In genomic region chr16:57156351-57156703, GRCh38 we compare ENCODE assay signal across 17 cellular contexts. TPM values are rescaled to one million over a fixed set of nuclear protein-coding genes. Genes with fewer than 3 reads are reported as not detected.
DNase-seq lines count a peak whose midpoint lies in the region; ATAC-seq and TF ChIP-seq lines count a peak whose summit lies in the region.
"Had no signal": no experiment of that assay in that cellular context is flagged by ENCODE, and none has a peak within 500 bp of the region (broad histone marks: within the 10 kb centered on the region; RNA-seq: fewer than 3 reads in every experiment).

No MANE protein-coding gene starts in this region.

- peaks cover 23% of the 10 kb centered on the region for H3K4me1 Mint-ChIP-seq in activated CD4-positive, alpha-beta T cell treated with anti-CD3 and anti-CD28 coated beads, Interleukin-2, amount 10 ng/mL, durations not matched to agents 24 days and 14 days
- peaks cover 23% of the 10 kb centered on the region for H3K4me1 Mint-ChIP-seq in activated CD4-positive, alpha-beta T cell treated with anti-CD3 and anti-CD28 coated beads for 36 hours
- peaks cover 20 to 50% (median 27%) of the 10 kb centered on the region in 3 donors for H3K4me1 Mint-ChIP-seq in T-cell
- peaks cover 17 to 60% (median 44%) of the 10 kb centered on the region in 7 donors for H3K4me1 Mint-ChIP-seq in naive thymus-derived CD4-positive, alpha-beta T cell

- no peak overlapping the region for H3K4me3 ChIP-seq in choroid plexus epithelial cell (ENCODE audit: low read depth, low read length)
- H3K4me3 ChIP-seq in naive thymus-derived CD4-positive, alpha-beta T cell (ENCODE audit: low read length): no peak overlapping the region
- H3K4me3 ChIP-seq: HAP-1 had no signal

- DNase-seq in activated CD4-positive, alpha-beta T cell treated with anti-CD3 and anti-CD28 coated beads, Interleukin-2, amount 10 ng/mL, durations not matched to agents 24 days and 14 days: no peak
- DNase-seq in activated CD4-positive, alpha-beta T cell treated with anti-CD3 and anti-CD28 coated beads for 36 hours: no peak
- DNase-seq in T-cell (no peak), choroid plexus epithelial cell (ENCODE audit: low read depth) (peak; percentile 18), GM10248 (ENCODE audit: extremely low spot score) (no peak), GM19240 (ENCODE audit: insufficient read length, low spot score) (no peak)
- no peak for DNase-seq in naive thymus-derived CD4-positive, alpha-beta T cell
- DNase-seq: 8988T; BE2C; CD8-positive, alpha-beta memory T cell; DMS79; NCI-H1105 treated with DMSO at 0.1 percent for 48 hours; NCI-H187; NCI-H526 treated with DMSO at 0.1 percent for 48 hours had no signal

- peaks cover 0 to 9% of the 10 kb centered on the region in 2 donors for H3K4me1 ChIP-seq in naive thymus-derived CD4-positive, alpha-beta T cell (ENCODE audit: control insufficient read depth in 2 of 2, insufficient read depth in 2 of 2, low read length in 2 of 2)
- H3K4me1 ChIP-seq: BE2C, HAP-1 had no signal

- intact Hi-C loops in activated CD4-positive, alpha-beta T cell treated with anti-CD3 and anti-CD28 coated beads, Interleukin-2, amount 10 ng/mL, durations not matched to agents 24 days and 14 days (cut with micrococcal nuclease): no loop called here
- intact Hi-C loops in activated CD4-positive, alpha-beta T cell treated with anti-CD3 and anti-CD28 coated beads for 36 hours (cut with DNase I, micrococcal nuclease): no loop called here
- intact Hi-C loops in naive thymus-derived CD4-positive, alpha-beta T cell (cut with micrococcal nuclease): loop anchor here in 1 of 2 donors (2.0 kb wide), 2 partner anchors 14 to 22 kb away; no protein-coding TSS in a partner anchor

- POLR2A ChIA-PET in activated CD4-positive, alpha-beta T cell treated with anti-CD3 and anti-CD28 coated beads for 36 hours (lab: Charles Lee): no interaction called here
- POLR2A ChIA-PET in T-cell (lab: Charles Lee) (interaction anchor here in 1 of 2 donors (0.6 kb wide), 1 partner anchor 331 kb away, joined by 3 read pairs; no protein-coding TSS in a partner anchor), GM10248 (lab: Yijun Ruan, JAX) (no interaction called here)
- POLR2A ChIA-PET in naive thymus-derived CD4-positive, alpha-beta T cell (lab: Charles Lee): no interaction called here

- H3K9me3 Mint-ChIP-seq in activated CD4-positive, alpha-beta T cell treated with anti-CD3 and anti-CD28 coated beads, Interleukin-2, amount 10 ng/mL, durations not matched to agents 24 days and 14 days: no peaks in the 10 kb centered on the region
- no peaks in the 10 kb centered on the region for H3K9me3 Mint-ChIP-seq in activated CD4-positive, alpha-beta T cell treated with anti-CD3 and anti-CD28 coated beads for 36 hours (ENCODE audit: low read depth)
- H3K9me3 Mint-ChIP-seq in T-cell: no peaks in the 10 kb centered on the region
- H3K9me3 Mint-ChIP-seq in naive thymus-derived CD4-positive, alpha-beta T cell: no peaks in the 10 kb centered on the region
- H3K9me3 Mint-ChIP-seq: CD8-positive, alpha-beta memory T cell; IgD-negative memory B cell had no signal

- no peak overlapping the region for H3K27ac Mint-ChIP-seq in activated CD4-positive, alpha-beta T cell treated with anti-CD3 and anti-CD28 coated beads, Interleukin-2, amount 10 ng/mL, durations not matched to agents 24 days and 14 days
- H3K27ac Mint-ChIP-seq in activated CD4-positive, alpha-beta T cell treated with anti-CD3 and anti-CD28 coated beads for 36 hours: no peak overlapping the region
- H3K27ac Mint-ChIP-seq in T-cell: peak overlapping the region; percentile 40 to 67
- peak overlapping the region; percentile 0 to 86 (median 60) for H3K27ac Mint-ChIP-seq in naive thymus-derived CD4-positive, alpha-beta T cell
- H3K27ac Mint-ChIP-seq: IgD-negative memory B cell had no signal

- H3K36me3 Mint-ChIP-seq in activated CD4-positive, alpha-beta T cell treated with anti-CD3 and anti-CD28 coated beads, Interleukin-2, amount 10 ng/mL, durations not matched to agents 24 days and 14 days (ENCODE audit: low read depth): peaks cover 63% of the 10 kb centered on the region
- peaks cover 61% of the 10 kb centered on the region for H3K36me3 Mint-ChIP-seq in activated CD4-positive, alpha-beta T cell treated with anti-CD3 and anti-CD28 coated beads for 36 hours (ENCODE audit: low read depth)
- peaks cover 71% of the 10 kb centered on the region for H3K36me3 Mint-ChIP-seq in T-cell
- peaks cover 20 to 68% (median 54%) of the 10 kb centered on the region in 5 donors for H3K36me3 Mint-ChIP-seq in naive thymus-derived CD4-positive, alpha-beta T cell

- peak overlapping the region; percentile 23 for H3K4me3 Mint-ChIP-seq in activated CD4-positive, alpha-beta T cell treated with anti-CD3 and anti-CD28 coated beads, Interleukin-2, amount 10 ng/mL, durations not matched to agents 24 days and 14 days
- H3K4me3 Mint-ChIP-seq in activated CD4-positive, alpha-beta T cell treated with anti-CD3 and anti-CD28 coated beads for 36 hours: no peak overlapping the region
- peak overlapping the region in 1 of 3 donors; percentile 38 for H3K4me3 Mint-ChIP-seq in T-cell
- H3K4me3 Mint-ChIP-seq in naive thymus-derived CD4-positive, alpha-beta T cell: peak overlapping the region in 8 of 10 donors; percentile 1 to 67 (median 24)
- H3K4me3 Mint-ChIP-seq: CD8-positive, alpha-beta memory T cell; IgD-negative memory B cell had no signal

- H3K27ac ChIP-seq in naive thymus-derived CD4-positive, alpha-beta T cell (ENCODE audit: low read depth, low read length): no peak overlapping the region

- no peak for TF ChIP-seq CTCF in choroid plexus epithelial cell (conservative IDR thresholded peaks at IDR 0.05; ENCODE audit: low read depth, low read length)
- no peak for TF ChIP-seq CTCF in GM10248 (IDR thresholded peaks at IDR 0.05; ENCODE audit: control extremely low read depth, extremely low read depth, low read depth, missing control alignments)

- CTCF ChIA-PET in activated CD4-positive, alpha-beta T cell treated with anti-CD3 and anti-CD28 coated beads for 36 hours (lab: Charles Lee): interaction anchor here (1.0 to 1.2 kb wide), 2 partner anchors 19 to 64 kb away, joined by 3 to 5 read pairs; partner anchors contain the start of gene CPNE2
- CTCF ChIA-PET in T-cell (lab: Charles Lee): interaction anchor here in 1 of 2 donors (0.5 kb wide), 1 partner anchor 88 kb away, joined by 3 read pairs; no protein-coding TSS in a partner anchor
- CTCF ChIA-PET in naive thymus-derived CD4-positive, alpha-beta T cell (lab: Charles Lee): no interaction called here
- CTCF ChIA-PET in GM10248 (lab: Yijun Ruan, JAX): interaction anchor here (0.6 to 2.9 kb wide), 4 partner anchors 12 to 363 kb away, joined by 3 to 9 read pairs (median 4); partner anchors contain the start of gene CPNE2

- no peak for ATAC-seq in activated CD4-positive, alpha-beta T cell treated with anti-CD3 and anti-CD28 coated beads for 36 hours
- ATAC-seq in T-cell (replicated peaks in 1 of 4) (peak in 1 of 4 experiments; percentile 24), GM21528 (IDR thresholded peaks at IDR 0.05; ENCODE audit: low FRiP score, unreplicated experiment) (no peak)
- ATAC-seq in naive thymus-derived CD4-positive, alpha-beta T cell: no peak

- H3K27me3 ChIP-seq in naive thymus-derived CD4-positive, alpha-beta T cell (ENCODE audit: control insufficient read depth in 2 of 2, insufficient read depth in 2 of 2, low read length in 2 of 2): no peaks in the 10 kb centered on the region
- H3K27me3 ChIP-seq: BE2C had no signal

- H3K36me3 ChIP-seq in naive thymus-derived CD4-positive, alpha-beta T cell (ENCODE audit: control insufficient read depth in 2 of 3, insufficient read depth in 3 of 3, low read length in 3 of 3): peaks cover 4 to 30% (median 8%) of the 10 kb centered on the region in 3 experiments

- H3K9me3 ChIP-seq in naive thymus-derived CD4-positive, alpha-beta T cell (ENCODE audit: control insufficient read depth in 2 of 3, low read length in 3 of 3): no peaks in the 10 kb centered on the region
- H3K9me3 ChIP-seq: BE2C, HAP-1 had no signal

- H3K27me3 Mint-ChIP-seq in activated CD4-positive, alpha-beta T cell treated with anti-CD3 and anti-CD28 coated beads, Interleukin-2, amount 10 ng/mL, durations not matched to agents 24 days and 14 days: no peaks in the 10 kb centered on the region
- no peaks in the 10 kb centered on the region for H3K27me3 Mint-ChIP-seq in activated CD4-positive, alpha-beta T cell treated with anti-CD3 and anti-CD28 coated beads for 36 hours
- H3K27me3 Mint-ChIP-seq in T-cell: no peaks in the 10 kb centered on the region
- no peaks in the 10 kb centered on the region for H3K27me3 Mint-ChIP-seq in naive thymus-derived CD4-positive, alpha-beta T cell
- H3K27me3 Mint-ChIP-seq: CD8-positive, alpha-beta memory T cell; IgD-negative memory B cell had no signal

RNA-seq across cellular contexts. Expression of gene PSME3IP1, which starts 29.5 kb away (rescaled TPM):
- 126 and 130 TPM in 2 replicates for total RNA-seq in activated CD4-positive, alpha-beta T cell treated with anti-CD3 and anti-CD28 coated beads, Interleukin-2, amount 10 ng/mL, durations not matched to agents 24 days and 14 days
- 100 to 1,000 TPM; 111 to 156 TPM for total RNA-seq in activated CD4-positive, alpha-beta T cell treated with anti-CD3 and anti-CD28 coated beads for 36 hours
- total RNA-seq in T-cell: 100 to 1,000 TPM; 132 to 145 (median 144) TPM
- 100 to 1,000 TPM; 109 to 159 (median 140) TPM for total RNA-seq in naive thymus-derived CD4-positive, alpha-beta T cell
- polyA plus RNA-seq in naive thymus-derived CD4-positive, alpha-beta T cell: 10 to 100 TPM; 76.3 to 84.7 TPM

RNA-seq across cellular contexts. Expression of gene RSPRY1, which starts 29.8 kb away (rescaled TPM):
- 33.0 and 36.6 TPM in 2 replicates for total RNA-seq in activated CD4-positive, alpha-beta T cell treated with anti-CD3 and anti-CD28 coated beads, Interleukin-2, amount 10 ng/mL, durations not matched to agents 24 days and 14 days
- 10 to 100 TPM; 24.6 to 30.2 TPM for total RNA-seq in activated CD4-positive, alpha-beta T cell treated with anti-CD3 and anti-CD28 coated beads for 36 hours
- 10 to 100 TPM; 25.0 to 32.0 (median 28.2) TPM for total RNA-seq in T-cell
- 10 to 100 TPM; 24.1 to 40.5 (median 33.6) TPM for total RNA-seq in naive thymus-derived CD4-positive, alpha-beta T cell
- polyA plus RNA-seq in naive thymus-derived CD4-positive, alpha-beta T cell: 10 to 100 TPM; 22.2 to 34.2 TPM

Comparison
In these comparisons a context has a peak if more than half of its experiments do, and no peak if none do; other contexts are left out.
1. H3K27ac Mint-ChIP-seq: peak in T-cell (2 of 2) and naive thymus-derived CD4-positive, alpha-beta T cell (9 of 9); none in activated CD4-positive, alpha-beta T cell treated with anti-CD3 and anti-CD28 coated beads, Interleukin-2, amount 10 ng/mL, durations not matched to agents 24 days and 14 days (single experiment) and activated CD4-positive, alpha-beta T cell treated with anti-CD3 and anti-CD28 coated beads for 36 hours (single experiment).